18 cellular contexts compared by ENCODE assay signal in the genomic region with DNA sequence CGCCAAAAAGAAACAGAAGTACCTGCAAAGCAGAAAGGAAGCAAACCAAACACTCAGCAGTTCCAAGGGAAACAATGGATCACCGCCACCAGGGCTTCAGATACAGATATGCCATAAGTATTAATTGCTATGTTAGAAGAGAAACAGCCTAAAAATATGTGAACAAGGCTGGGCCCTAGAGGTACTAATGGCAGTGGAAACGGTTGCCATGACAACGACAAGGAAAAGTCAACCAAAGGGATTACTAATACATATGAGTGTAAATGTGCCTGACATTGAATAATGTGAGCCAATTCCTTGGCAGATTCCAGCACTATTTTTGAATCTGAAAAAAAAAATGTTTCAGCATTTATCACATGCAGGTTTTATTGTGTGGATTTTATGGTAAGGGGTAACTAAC.
"Had no signal": no experiment of that assay in that cellular context is flagged by ENCODE, and none has a peak within 500 bp of the region (broad histone marks: within the 10 kb centered on the region; RNA-seq: fewer than 3 reads in every experiment).

No MANE protein-coding gene starts in this region.

- DNase-seq: activated CD4-positive, alpha-beta T cell treated with anti-CD3 and anti-CD28 coated beads, Interleukin-2, amount 50 U/mL, for 48 hours; activated CD4-positive, CD25-positive, alpha-beta regulatory T cell treated with anti-CD3 and anti-CD28 coated beads, Interleukin-2, amount 50 U/mL, for 72 hours; activated CD8-positive, alpha-beta memory T cell treated with anti-CD3 and anti-CD28 coated beads, Interleukin-2, amount 10 ng/mL, durations not matched to agents 7 days and 5 days; activated effector memory CD4-positive, alpha-beta T cell treated with Interleukin-2 at 50 U/mL for 16 hours; activated T-cell treated with anti-CD3 and anti-CD28 coated beads, Interleukin-2, amount 50 U/mL, for 24 hours; amniotic stem cell; brain microvascular endothelial cell; dermis blood vessel endothelial cell; lower lobe of right lung; naive thymus-derived CD4-positive, alpha-beta T cell; right cardiac atrium; trophoblast cell had no signal

- H3K36me3 Mint-ChIP-seq: activated CD8-positive, alpha-beta memory T cell treated with anti-CD3 and anti-CD28 coated beads, Interleukin-2, amount 10 ng/mL, durations not matched to agents 7 days and 5 days; activated naive CD4-positive, alpha-beta T cell treated with anti-CD3 and anti-CD28 coated beads, Interleukin-2, amount 50 U/mL, for 24 hours; stimulated activated effector memory CD8-positive, alpha-beta T cell treated with anti-CD3 and anti-CD28 coated beads, Interleukin-12 subunit alpha, Interleukin-12 subunit beta, amount 100 ng/mL, for 72 hours had no signal

- H2AFZ ChIP-seq: hepatocyte had no signal

- H3K27me3 ChIP-seq: brain microvascular endothelial cell, gastroesophageal sphincter, hepatocyte had no signal

- H3K4me3 Mint-ChIP-seq: activated CD8-positive, alpha-beta memory T cell treated with anti-CD3 and anti-CD28 coated beads, Interleukin-2, amount 10 ng/mL, durations not matched to agents 7 days and 5 days; activated naive CD4-positive, alpha-beta T cell treated with anti-CD3 and anti-CD28 coated beads, Interleukin-2, amount 50 U/mL, for 24 hours; activated T-cell treated with anti-CD3 and anti-CD28 coated beads, Interleukin-2, amount 50 U/mL, for 24 hours; naive thymus-derived CD4-positive, alpha-beta T cell; stimulated activated effector memory CD8-positive, alpha-beta T cell treated with anti-CD3 and anti-CD28 coated beads, Interleukin-12 subunit alpha, Interleukin-12 subunit beta, amount 100 ng/mL, for 72 hours; T-helper 2 cell treated with Interferon-gamma antibody and Interleukin-4, amounts not matched to agents 5 μg/mL and 100 μg/mL, for 36 hours had no signal

- H3K4me1 ChIP-seq: gastroesophageal sphincter, lower lobe of right lung had no signal

- H3K79me2 ChIP-seq: hepatocyte had no signal

- H3K27ac Mint-ChIP-seq: activated CD8-positive, alpha-beta memory T cell treated with anti-CD3 and anti-CD28 coated beads, Interleukin-2, amount 10 ng/mL, durations not matched to agents 7 days and 5 days; activated naive CD4-positive, alpha-beta T cell treated with anti-CD3 and anti-CD28 coated beads, Interleukin-2, amount 50 U/mL, for 24 hours; activated T-cell treated with anti-CD3 and anti-CD28 coated beads, Interleukin-2, amount 50 U/mL, for 24 hours; naive thymus-derived CD4-positive, alpha-beta T cell; stimulated activated effector memory CD8-positive, alpha-beta T cell treated with anti-CD3 and anti-CD28 coated beads, Interleukin-12 subunit alpha, Interleukin-12 subunit beta, amount 100 ng/mL, for 72 hours; T-helper 2 cell treated with Interferon-gamma antibody and Interleukin-4, amounts not matched to agents 5 μg/mL and 100 μg/mL, for 36 hours had no signal

- H3K4me1 Mint-ChIP-seq: activated CD8-positive, alpha-beta memory T cell treated with anti-CD3 and anti-CD28 coated beads, Interleukin-2, amount 10 ng/mL, durations not matched to agents 7 days and 5 days; activated naive CD4-positive, alpha-beta T cell treated with anti-CD3 and anti-CD28 coated beads, Interleukin-2, amount 50 U/mL, for 24 hours; naive thymus-derived CD4-positive, alpha-beta T cell; stimulated activated effector memory CD8-positive, alpha-beta T cell treated with anti-CD3 and anti-CD28 coated beads, Interleukin-12 subunit alpha, Interleukin-12 subunit beta, amount 100 ng/mL, for 72 hours had no signal

- H3K36me3 ChIP-seq: brain microvascular endothelial cell, gastroesophageal sphincter, lower lobe of right lung had no signal

- H3K4me3 ChIP-seq: gastroesophageal sphincter, hepatocyte, lower lobe of right lung, smooth muscle cell had no signal

- H3K4me2 ChIP-seq: hepatocyte, smooth muscle cell had no signal

- H3K27ac ChIP-seq: brain microvascular endothelial cell, gastroesophageal sphincter, hepatocyte, lower lobe of right lung had no signal
